11 cellular contexts compared by ENCODE assay signal in the genomic region with DNA sequence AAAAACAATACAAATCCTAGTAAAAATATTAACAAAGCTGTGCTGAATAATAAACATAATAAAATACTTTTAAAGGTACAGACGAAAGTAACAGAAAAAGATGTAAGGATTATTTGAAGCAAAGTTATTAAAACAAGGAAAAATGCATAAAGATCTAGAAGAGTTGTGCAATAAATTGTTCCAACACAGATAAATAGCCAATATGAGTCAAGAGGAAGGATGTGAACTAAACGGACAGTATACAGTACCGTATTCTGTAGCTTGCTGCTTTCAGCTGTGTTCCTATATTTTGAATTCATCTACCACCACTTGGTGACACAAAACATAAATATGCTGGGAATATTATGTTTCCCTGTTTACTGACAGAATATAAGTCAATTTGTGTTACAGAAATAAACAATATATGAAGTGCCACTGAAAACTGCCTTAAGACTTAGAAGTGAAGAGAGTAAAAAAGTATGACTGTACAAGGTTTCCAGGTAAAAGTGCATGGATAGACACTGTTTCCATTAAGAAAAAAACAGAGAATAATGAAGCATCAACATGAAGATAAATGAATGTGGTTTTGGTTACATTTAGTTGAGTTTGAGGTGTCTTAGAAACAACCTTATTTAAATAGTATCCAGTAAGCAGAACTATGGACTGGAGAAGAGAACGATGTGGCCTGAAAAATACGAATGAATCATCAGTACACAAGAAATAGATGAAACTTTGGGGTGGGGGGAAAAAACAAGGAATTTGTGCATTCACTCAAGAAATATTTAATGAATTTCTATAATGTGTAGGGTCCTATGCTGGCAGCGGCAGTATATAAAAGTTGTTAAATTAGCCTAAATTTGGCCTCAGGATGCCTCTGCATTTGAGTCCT. TPM values are rescaled to one million over a fixed set of nuclear protein-coding genes. Genes with fewer than 3 reads are reported as not detected.
DNase-seq lines count a peak whose midpoint lies in the region; ATAC-seq and TF ChIP-seq lines count a peak whose summit lies in the region.
"Had no signal": no experiment of that assay in that cellular context is flagged by ENCODE, and none has a peak within 500 bp of the region (broad histone marks: within the 10 kb centered on the region; RNA-seq: fewer than 3 reads in every experiment).

No MANE protein-coding gene starts in this region.

- H3K4me2 ChIP-seq in SK-N-SH, result 0 out of 2 replicates have a peak overlapping the region, but pooled peaks have one; percentile 36

- no peak for TF ChIP-seq CTCF in cardiac muscle cell (IDR thresholded peaks at IDR 0.05; ENCODE audit: low read depth, low read length)
- no peak for TF ChIP-seq CTCF in SK-N-SH (IDR thresholded peaks at IDR 0.05)
- no peak for TF ChIP-seq CTCF in epithelial cell of esophagus (IDR thresholded peaks at IDR 0.05; ENCODE audit: insufficient read depth, low read depth, low read length, missing control alignments)

- no peak overlapping the region for H2AFZ ChIP-seq in SK-N-SH (ENCODE audit: low read depth)

- ATAC-seq in Right ventricle myocardium inferior, result no peak
- ATAC-seq in stimulated activated naive B cell treated with anti-CD40 and anti-IgM and Interleukin-4, amounts not matched to agents 10 μg/mL and 1 μg/mL and 100 μg/mL, for 72 hours (replicated peaks), result peak; percentile 20 to 27

- no peak overlapping the region for H3K27ac Mint-ChIP-seq in stimulated activated naive B cell treated with anti-CD40 and anti-IgM and Interleukin-4, amounts not matched to agents 10 μg/mL and 1 μg/mL and 100 μg/mL, for 72 hours

- no peak overlapping the region for H3K9ac ChIP-seq in SK-N-SH

- POLR2A ChIA-PET in SK-N-SH (lab: Yijun Ruan, JAX), result no interaction called here

- peaks cover 11 to 21% of the 10 kb centered on the region in 2 donors for H3K36me3 Mint-ChIP-seq in stimulated activated naive B cell treated with anti-CD40 and anti-IgM and Interleukin-4, amounts not matched to agents 10 μg/mL and 1 μg/mL and 100 μg/mL, for 72 hours

- no peak overlapping the region for H3K4me3 Mint-ChIP-seq in stimulated activated naive B cell treated with anti-CD40 and anti-IgM and Interleukin-4, amounts not matched to agents 10 μg/mL and 1 μg/mL and 100 μg/mL, for 72 hours

- no peak for TF ChIP-seq RAD21 in SK-N-SH (IDR thresholded peaks at IDR 0.05; ENCODE audit: low read length)

- no peaks in the 10 kb centered on the region for H3K27me3 ChIP-seq in cardiac muscle cell
- H3K27me3 ChIP-seq in SK-N-SH (ENCODE audit: insufficient read depth), result no peaks in the 10 kb centered on the region
- H3K27me3 ChIP-seq: spleen had no signal

- CTCF ChIA-PET in SK-N-SH (lab: Yijun Ruan, JAX), result interaction anchor here (0.5 to 2.0 kb wide), 3 partner anchors 11 to 69 kb away, joined by 3 to 7 read pairs (median 4); no protein-coding TSS in a partner anchor

- H3K4me1 Mint-ChIP-seq in stimulated activated naive B cell treated with anti-CD40 and anti-IgM and Interleukin-4, amounts not matched to agents 10 μg/mL and 1 μg/mL and 100 μg/mL, for 72 hours, result peaks cover 37 to 71% of the 10 kb centered on the region in 2 donors

- H3K9me3 ChIP-seq in cardiac muscle cell (ENCODE audit: low read depth) (no peaks in the 10 kb centered on the region), SK-N-SH (no peaks in the 10 kb centered on the region)
- H3K9me3 ChIP-seq: spleen had no signal

- H3K4me1 ChIP-seq in cardiac muscle cell (ENCODE audit: low read depth) (peaks cover 29% of the 10 kb centered on the region), SK-N-SH (ENCODE audit: control insufficient read depth in 1 of 2, insufficient read depth in 2 of 2, low read depth in 1 of 2, low read length in 1 of 2) (peaks cover 16 to 49% of the 10 kb centered on the region in 2 experiments; a peak in 3 of 4 replicates)

- H3K9me3 Mint-ChIP-seq in stimulated activated naive B cell treated with anti-CD40 and anti-IgM and Interleukin-4, amounts not matched to agents 10 μg/mL and 1 μg/mL and 100 μg/mL, for 72 hours, result no peaks in the 10 kb centered on the region

- H3K36me3 ChIP-seq in cardiac muscle cell (no peaks in the 10 kb centered on the region), SK-N-SH (replicated peaks in 1 of 2; ENCODE audit: control insufficient read depth in 1 of 2, insufficient read depth in 2 of 2, low read length in 1 of 2) (peaks cover 6 to 14% of the 10 kb centered on the region in 2 experiments)
- H3K36me3 ChIP-seq: spleen had no signal

- no peaks in the 10 kb centered on the region for H3K27me3 Mint-ChIP-seq in stimulated activated naive B cell treated with anti-CD40 and anti-IgM and Interleukin-4, amounts not matched to agents 10 μg/mL and 1 μg/mL and 100 μg/mL, for 72 hours

- no peak for TF ChIP-seq EP300 in SK-N-SH (IDR thresholded peaks at IDR 0.05; ENCODE audit: borderline replicate concordance in 1 of 2, low read depth in 1 of 2, low read length in 1 of 2)

- H3K27ac ChIP-seq in cardiac muscle cell (peak overlapping the region; percentile 44), SK-N-SH (ENCODE audit: low read depth in 2 of 2, low read length in 1 of 2) (peak overlapping the region in 1 of 2 experiments; percentile 15; a peak in 1 of 4 replicates)

- no peaks in the 10 kb centered on the region for H3K9me2 ChIP-seq in SK-N-SH

- H3F3A ChIP-seq in SK-N-SH (replicated peaks; ENCODE audit: insufficient read depth), result peaks cover 19% of the 10 kb centered on the region

- no peak overlapping the region for H3K4me3 ChIP-seq in cardiac muscle cell
- no peak overlapping the region for H3K4me3 ChIP-seq in SK-N-SH (ENCODE audit: low read depth in 2 of 2, low read length in 1 of 2)
- no peak overlapping the region for H3K4me3 ChIP-seq in epithelial cell of esophagus (ENCODE audit: low read length)
- H3K4me3 ChIP-seq: spleen had no signal

- H3K79me2 ChIP-seq in SK-N-SH (ENCODE audit: insufficient read depth), result peaks cover 100% of the 10 kb centered on the region

- DNase-seq in cardiac muscle cell (ENCODE audit: low read depth in 1 of 2, low spot score in 1 of 2) (peak in 1 of 2 donors; percentile 45), Right ventricle myocardium inferior (ENCODE audit: missing footprints) (no peak), SK-N-SH (no peak), epithelial cell of esophagus (ENCODE audit: low read depth) (peak; percentile 24), cerebellar nuclear complex (lab: John Stamatoyannopoulos, UW) (no peak), putamen (ENCODE audit: low spot score) (no peak)
- DNase-seq in stimulated activated naive B cell treated with anti-CD40 and anti-IgM and Interleukin-4, amounts not matched to agents 10 μg/mL and 1 μg/mL and 100 μg/mL, for 72 hours, result no peak
- no peak for DNase-seq in effector CD4-positive, alpha-beta T cell
- DNase-seq: activated effector memory CD4-positive, alpha-beta T cell treated with Interleukin-2 at 50 U/mL for 16 hours; NCI-H146; spleen had no signal

- H4K20me1 ChIP-seq in SK-N-SH (ENCODE audit: insufficient read depth), result peaks cover 100% of the 10 kb centered on the region

- 65% methylated on average over 6 of the region's 6 CpGs for WGBS in SK-N-SH (ENCODE audit: low lambda C conversion rate)

- intact Hi-C loops in Right ventricle myocardium inferior (cut with DNase I), result no loop called here

TF ChIP-seq in SK-N-SH, 30 proteins besides CTCF, POLR2A, EP300 and RAD21:
- TF ChIP-seq JUND (IDR thresholded peaks at IDR 0.05) (0 out of 2 replicates have a peak, but pooled peaks have one; percentile 11), FOSL2 (IDR thresholded peaks at IDR 0.05; ENCODE audit: borderline replicate concordance, low read depth) (peak; percentile 10; the same call in 1 of the 2 replicates), RFX5 (IDR thresholded peaks at IDR 0.05; ENCODE audit: low read length) (no peak)

RNA-seq across cellular contexts. Expression of gene PPP3R1, which starts 13.1 kb away (rescaled TPM):
- total RNA-seq in cardiac muscle cell (16.3 and 17.0 TPM in 2 replicates), Right ventricle myocardium inferior (41.6 TPM)
- polyA plus RNA-seq in cardiac muscle cell (2.3 and 4.4 TPM in 2 replicates), SK-N-SH (2012; rRNA removed) (12.0 and 13.8 TPM in 2 replicates)
- polyA plus RNA-seq in SK-N-SH (2012; cell fraction: cytosol; rRNA removed), result 27.6 and 31.0 TPM in 2 replicates
- 5.6 and 12.8 TPM in 2 replicates for polyA plus RNA-seq in SK-N-SH (2012; cell fraction: nucleus; rRNA removed)
